In the genomic region with DNA sequence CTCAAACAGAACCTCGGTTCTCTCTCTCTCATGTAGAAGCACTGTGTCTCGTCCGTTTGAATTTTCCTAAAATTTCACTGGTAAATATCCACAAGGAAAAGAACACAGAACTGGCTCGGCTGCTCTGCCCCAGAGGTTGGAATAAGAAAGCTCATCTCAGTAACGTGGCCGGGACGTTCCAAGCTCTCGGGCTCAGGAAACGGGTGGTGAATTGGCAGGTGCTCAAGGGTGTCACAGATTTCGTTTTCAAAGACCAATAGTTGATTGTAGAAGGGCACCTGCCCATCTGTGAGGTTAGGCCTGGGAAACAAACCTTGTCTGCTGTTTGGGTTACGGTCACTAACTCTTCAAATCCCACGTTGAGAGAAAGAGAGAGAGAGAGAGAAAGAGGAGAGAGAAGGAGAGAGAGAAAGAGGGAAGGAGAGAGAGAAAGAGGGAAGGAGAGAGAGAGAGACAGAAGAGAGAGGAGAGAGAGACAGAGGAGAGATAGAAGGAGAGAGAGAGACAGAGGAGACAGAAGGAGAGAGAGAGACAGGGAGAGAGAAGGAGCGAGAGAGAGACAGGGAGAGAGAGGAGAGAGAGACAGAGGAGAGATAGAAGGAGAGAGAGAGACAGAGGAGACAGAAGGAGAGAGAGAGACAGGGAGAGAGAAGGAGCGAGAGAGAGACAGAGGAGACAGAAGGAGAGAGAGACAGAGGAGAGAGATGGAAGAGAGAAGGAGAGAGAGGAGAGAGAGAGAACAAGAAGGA, we compare ENCODE assay signal across 27 cellular contexts.
"Had no signal": no experiment of that assay in that cellular context is flagged by ENCODE, and none has a peak within 500 bp of the region (broad histone marks: within the 10 kb centered on the region; RNA-seq: fewer than 3 reads in every experiment).

No MANE protein-coding gene starts in this region.

- DNase-seq: activated CD4-positive, alpha-beta T cell treated with anti-CD3 and anti-CD28 coated beads for 48 hours; activated CD4-positive, CD25-positive, alpha-beta regulatory T cell; activated CD8-positive, alpha-beta T cell treated with anti-CD3 and anti-CD28 coated beads for 36 hours; activated naive CD4-positive, alpha-beta T cell treated with anti-CD3 and anti-CD28 coated beads, Interleukin-2, amount 10 ng/mL, durations not matched to agents 7 days and 5 days; activated naive CD8-positive, alpha-beta T cell treated with anti-CD3 and anti-CD28 coated beads, Interleukin-2, amount 50 U/mL, for 24 hours; activated T-cell treated with anti-CD3 and anti-CD28 coated beads, Interleukin-2, amount 50 U/mL, for 1 hour; anterior cingulate cortex; brain microvascular endothelial cell; central memory CD4-positive, alpha-beta T cell; erythroblast; foreskin melanocyte; glutamatergic neuron; hypothalamus; kidney; left lung; mammary epithelial cell; pancreas; right lobe of liver; small intestine; stimulated activated CD4-positive, alpha-beta T cell treated with anti-CD3 and anti-CD28 coated beads, Interleukin-15, amount 100 ng/mL, for 24 hours; stimulated activated CD4-positive, alpha-beta T cell treated with anti-CD3 and anti-CD28 coated beads, Interleukin-4, amount 100 ng/mL, for 1 hour; stimulated activated naive CD8-positive, alpha-beta T cell treated with anti-CD3 and anti-CD28 coated beads, Interleukin-15, amount 100 ng/mL, for 72 hours; trophoblast cell had no signal

- H3K36me3 ChIP-seq: brain microvascular endothelial cell, left lung, pancreas, right lobe of liver, suprapubic skin had no signal

- H3K27me3 ChIP-seq: brain microvascular endothelial cell, pancreas, right lobe of liver had no signal

- H3K27ac ChIP-seq: brain microvascular endothelial cell, left lung, pancreas, right lobe of liver, suprapubic skin had no signal

- H3K4me3 ChIP-seq: left lung, pancreas, right lobe of liver, suprapubic skin had no signal

- H3K9me3 ChIP-seq: pancreas, right lobe of liver, suprapubic skin had no signal

- ATAC-seq: activated CD8-positive, alpha-beta T cell treated with anti-CD3 and anti-CD28 coated beads for 36 hours; activated naive CD8-positive, alpha-beta T cell treated with anti-CD3 and anti-CD28 coated beads, Interleukin-2, amount 50 U/mL, for 24 hours; activated T-helper 17 cell treated with anti-CD3 and anti-CD28 coated beads, Interleukin-2, amount 50 U/mL, for 72 hours; left lung; pancreas had no signal

- H3K4me1 ChIP-seq: left lung, pancreas, right lobe of liver, suprapubic skin had no signal

- H3K4me1 Mint-ChIP-seq: activated naive CD4-positive, alpha-beta T cell treated with anti-CD3 and anti-CD28 coated beads, Interleukin-2, amount 10 ng/mL, durations not matched to agents 7 days and 5 days; activated naive CD8-positive, alpha-beta T cell treated with anti-CD3 and anti-CD28 coated beads, Interleukin-2, amount 50 U/mL, for 24 hours; activated T-helper 17 cell treated with anti-CD3 and anti-CD28 coated beads, Interleukin-2, amount 50 U/mL, for 72 hours; stimulated activated naive CD8-positive, alpha-beta T cell treated with anti-CD3 and anti-CD28 coated beads, Interleukin-15, amount 100 ng/mL, for 72 hours had no signal

- H3K4me3 Mint-ChIP-seq: activated CD8-positive, alpha-beta T cell treated with anti-CD3 and anti-CD28 coated beads for 36 hours; activated naive CD4-positive, alpha-beta T cell treated with anti-CD3 and anti-CD28 coated beads, Interleukin-2, amount 10 ng/mL, durations not matched to agents 7 days and 5 days; activated naive CD8-positive, alpha-beta T cell treated with anti-CD3 and anti-CD28 coated beads, Interleukin-2, amount 50 U/mL, for 24 hours; activated T-helper 17 cell treated with anti-CD3 and anti-CD28 coated beads, Interleukin-2, amount 50 U/mL, for 72 hours; stimulated activated naive CD8-positive, alpha-beta T cell treated with anti-CD3 and anti-CD28 coated beads, Interleukin-15, amount 100 ng/mL, for 72 hours; T-helper 2 cell treated with Interferon-gamma antibody and Interleukin-4, amounts not matched to agents 5 μg/mL and 100 μg/mL, for 36 hours had no signal

- FAIRE-seq: colon, kidney, pancreas, small intestine had no signal

- H3K27ac Mint-ChIP-seq: activated CD8-positive, alpha-beta T cell treated with anti-CD3 and anti-CD28 coated beads for 36 hours; activated naive CD4-positive, alpha-beta T cell treated with anti-CD3 and anti-CD28 coated beads, Interleukin-2, amount 10 ng/mL, durations not matched to agents 7 days and 5 days; activated naive CD8-positive, alpha-beta T cell treated with anti-CD3 and anti-CD28 coated beads, Interleukin-2, amount 50 U/mL, for 24 hours; activated T-helper 17 cell treated with anti-CD3 and anti-CD28 coated beads, Interleukin-2, amount 50 U/mL, for 72 hours; T-helper 2 cell treated with Interferon-gamma antibody and Interleukin-4, amounts not matched to agents 5 μg/mL and 100 μg/mL, for 36 hours had no signal

- H3K36me3 Mint-ChIP-seq: activated naive CD4-positive, alpha-beta T cell treated with anti-CD3 and anti-CD28 coated beads, Interleukin-2, amount 10 ng/mL, durations not matched to agents 7 days and 5 days had no signal
